Comparison of ENCODE assay signal across 8 cellular contexts in genomic region chr16:27318399-27319256, GRCh38.
A peak's percentile ranks its signal among the peaks of the same experiment; 100 is the strongest.
DNase-seq lines count a peak whose midpoint lies in the region; ATAC-seq and TF ChIP-seq lines count a peak whose summit lies in the region.

No MANE protein-coding gene starts in this region.

- H3K27me3 Mint-ChIP-seq in dendritic cell treated with granulocyte-macrophage colony-stimulating factor and Interleukin-4, amounts not matched to agents 40 ng/mL and 50 ng/mL, for 4 days: no peaks in the 10 kb centered on the region
- peaks cover 23% of the 10 kb centered on the region for H3K27me3 Mint-ChIP-seq in nephron (ENCODE audit: low read depth)

- H3K9me3 ChIP-seq in tibial artery: no peaks in the 10 kb centered on the region

- peaks cover 84% of the 10 kb centered on the region for H3K4me1 Mint-ChIP-seq in dendritic cell treated with granulocyte-macrophage colony-stimulating factor and Interleukin-4, amounts not matched to agents 40 ng/mL and 50 ng/mL, for 4 days (ENCODE audit: low read depth)
- H3K4me1 Mint-ChIP-seq in nephron: peaks cover 36% of the 10 kb centered on the region

- TF ChIP-seq CTCF in nephron (IDR thresholded peaks at IDR 0.05; ENCODE audit: unreplicated experiment in 3 of 3): no peak
- no peak for TF ChIP-seq CTCF in tibial artery (IDR thresholded peaks at IDR 0.05)

- H3K4me1 ChIP-seq in tibial artery: peaks cover 0 to 91% (median 66%) of the 10 kb centered on the region in 4 donors

- H3K36me3 ChIP-seq in tibial artery: no peaks in the 10 kb centered on the region

- no peak overlapping the region for H3K4me3 ChIP-seq in tibial artery

- ATAC-seq in HG02588 (IDR thresholded peaks at IDR 0.05; ENCODE audit: unreplicated experiment): peak; percentile 39

- H3K4me3 Mint-ChIP-seq in dendritic cell treated with granulocyte-macrophage colony-stimulating factor and Interleukin-4, amounts not matched to agents 40 ng/mL and 50 ng/mL, for 4 days: peak overlapping the region; percentile 66
- peak overlapping the region; percentile 25 to 54 (median 29) for H3K4me3 Mint-ChIP-seq in nephron

- no peaks in the 10 kb centered on the region for H3K27me3 ChIP-seq in tibial artery

- intact Hi-C loops in dendritic cell treated with granulocyte-macrophage colony-stimulating factor and Interleukin-4, amounts not matched to agents 40 ng/mL and 50 ng/mL, for 4 days (cut with micrococcal nuclease): loop anchor here (5.0 to 10.0 kb wide), 2 partner anchors 51 to 84 kb away; partner anchors contain the start of gene NSMCE1
- intact Hi-C loops in tibial artery (cut with DNase I; ENCODE audit: low total_unique reads): loop anchor here (5.0 kb wide), 1 partner anchor 71 kb away; no protein-coding TSS in a partner anchor

- H3K9me3 Mint-ChIP-seq in dendritic cell treated with granulocyte-macrophage colony-stimulating factor and Interleukin-4, amounts not matched to agents 40 ng/mL and 50 ng/mL, for 4 days: no peaks in the 10 kb centered on the region
- no peaks in the 10 kb centered on the region for H3K9me3 Mint-ChIP-seq in nephron

- H3K27ac ChIP-seq in tibial artery: peak overlapping the region; percentile 97 to 99

- H3K36me3 Mint-ChIP-seq in dendritic cell treated with granulocyte-macrophage colony-stimulating factor and Interleukin-4, amounts not matched to agents 40 ng/mL and 50 ng/mL, for 4 days (ENCODE audit: low read depth): peaks cover 71% of the 10 kb centered on the region
- H3K36me3 Mint-ChIP-seq in nephron (ENCODE audit: low read depth): no peaks in the 10 kb centered on the region

- peak overlapping the region; percentile 91 for H3K27ac Mint-ChIP-seq in dendritic cell treated with granulocyte-macrophage colony-stimulating factor and Interleukin-4, amounts not matched to agents 40 ng/mL and 50 ng/mL, for 4 days
- peak overlapping the region; percentile 65 to 79 (median 69) for H3K27ac Mint-ChIP-seq in nephron

- DNase-seq in activated CD4-positive, CD25-positive, alpha-beta regulatory T cell treated with anti-CD3 and anti-CD28 coated beads, Interleukin-2, amount 50 U/mL, for 16 hours (ENCODE audit: low read depth, low spot score): peak; percentile 31
- DNase-seq in tibial artery (peak; percentile 63 to 79), HCEC 1CT (no peak), DMS153 treated with DMSO at 0.1 percent for 48 hours (lab: John Stamatoyannopoulos, UW; ENCODE audit: unreplicated experiment) (no peak), AG08395 (ENCODE audit: low spot score) (no peak)

Comparison
In these comparisons a context has a peak if more than half of its experiments do, and no peak if none do; other contexts are left out.
1. DNase-seq: peak in activated CD4-positive, CD25-positive, alpha-beta regulatory T cell treated with anti-CD3 and anti-CD28 coated beads, Interleukin-2, amount 50 U/mL, for 16 hours (single experiment) and tibial artery (2 of 2); none in HCEC 1CT (single experiment), DMS153 treated with DMSO at 0.1 percent for 48 hours (single experiment) and AG08395 (single experiment).